Comparison of ENCODE assay signal across 7 cellular contexts in genomic region chr5:132260714-132261615, GRCh38. TPM values are rescaled to one million over a fixed set of nuclear protein-coding genes. Genes with fewer than 3 reads are reported as not detected.
DNase-seq lines count a peak whose midpoint lies in the region; ATAC-seq and TF ChIP-seq lines count a peak whose summit lies in the region.

No MANE protein-coding gene starts in this region.

- DNase-seq in GM20000 (ENCODE audit: low spot score) (peak; percentile 48), adipocyte (ENCODE audit: low read depth) (peak; percentile 83), inferior parietal cortex (ENCODE audit: extremely low spot score) (peak; percentile 54), natural killer cell (no peak)
- DNase-seq in stimulated activated CD8-positive, alpha-beta memory T cell treated with anti-CD3 and anti-CD28 coated beads, Interleukin-12 subunit alpha, Interleukin-12 subunit beta, amount 100 ng/mL, for 4 hours (ENCODE audit: low read depth), result peak; percentile 30
- DNase-seq in effector memory CD8-positive, alpha-beta T cell, result no peak

- ATAC-seq in effector memory CD8-positive, alpha-beta T cell (replicated peaks), result no peak
- no peak for ATAC-seq in natural killer cell

- no peaks in the 10 kb centered on the region for H3K36me3 Mint-ChIP-seq in effector memory CD8-positive, alpha-beta T cell (ENCODE audit: insufficient read depth)
- H3K36me3 Mint-ChIP-seq in natural killer cell, result no peaks in the 10 kb centered on the region

- H3K4me3 Mint-ChIP-seq in effector memory CD8-positive, alpha-beta T cell, result no peak overlapping the region
- no peak overlapping the region for H3K4me3 Mint-ChIP-seq in natural killer cell

- H3K27ac Mint-ChIP-seq in effector memory CD8-positive, alpha-beta T cell, result peak overlapping the region in 1 of 2 donors; percentile 14
- H3K27ac Mint-ChIP-seq in natural killer cell, result no peak overlapping the region

- no peaks in the 10 kb centered on the region for H3K9me3 Mint-ChIP-seq in effector memory CD8-positive, alpha-beta T cell
- H3K9me3 Mint-ChIP-seq in natural killer cell, result no peaks in the 10 kb centered on the region

- no peak overlapping the region for H3K9ac ChIP-seq in adipocyte (ENCODE audit: low read length)

- TF ChIP-seq RAD21 in Ishikawa (IDR thresholded peaks at IDR 0.05; ENCODE audit: low read depth), result no peak

- intact Hi-C loops in natural killer cell (cut with micrococcal nuclease), result no loop called here

- H3K4me1 Mint-ChIP-seq in effector memory CD8-positive, alpha-beta T cell (ENCODE audit: low read depth in 2 of 2), result no peaks in the 10 kb centered on the region
- H3K4me1 Mint-ChIP-seq in natural killer cell, result peaks cover 0 to 9% of the 10 kb centered on the region in 2 donors

- peaks cover 13 to 24% of the 10 kb centered on the region in 2 donors for H3K27me3 Mint-ChIP-seq in effector memory CD8-positive, alpha-beta T cell
- H3K27me3 Mint-ChIP-seq in natural killer cell (ENCODE audit: low read depth in 2 of 2), result peaks cover 9 to 19% of the 10 kb centered on the region in 2 donors

- no peak for TF ChIP-seq EP300 in Ishikawa (IDR thresholded peaks at IDR 0.05; ENCODE audit: borderline replicate concordance)

- H3K27me3 ChIP-seq in adipocyte (replicated peaks; ENCODE audit: control insufficient read depth, insufficient read depth, low read length), result no peaks in the 10 kb centered on the region

- peak overlapping the region; percentile 83 for H3K4me3 ChIP-seq in adipocyte (ENCODE audit: low read length)

- H3K4me1 ChIP-seq in adipocyte (ENCODE audit: control insufficient read depth, insufficient read depth, low read length), result peaks cover 81% of the 10 kb centered on the region

- H3K36me3 ChIP-seq in adipocyte (ENCODE audit: control insufficient read depth, insufficient read depth, low read length, severe bottlenecking), result no peaks in the 10 kb centered on the region

- TF ChIP-seq CTCF in GM20000 (IDR thresholded peaks at IDR 0.05; ENCODE audit: extremely low read depth, missing control alignments) (no peak), natural killer cell (IDR thresholded peaks at IDR 0.05) (no peak)

- H3K9me3 ChIP-seq in adipocyte (ENCODE audit: control insufficient read depth, low read length), result no peaks in the 10 kb centered on the region

TF ChIP-seq in Ishikawa, 13 proteins besides CTCF, POLR2A, EP300 and RAD21:
- TF ChIP-seq ZBTB7A (IDR thresholded peaks at IDR 0.05; ENCODE audit: low read depth) (peak; percentile 60; the same call in 1 of the 2 replicates), CREB1 (IDR thresholded peaks at IDR 0.05; ENCODE audit: low read depth) (no peak), EGR1 (IDR thresholded peaks at IDR 0.05) (peak; percentile 47), TCF12 (IDR thresholded peaks at IDR 0.05; ENCODE audit: low read depth) (peak; percentile 55), TAF1 (IDR thresholded peaks at IDR 0.05; ENCODE audit: low read depth) (no peak), NFIC (IDR thresholded peaks at IDR 0.05) (peak; percentile 65)
- TF ChIP-seq, protein P1, sequence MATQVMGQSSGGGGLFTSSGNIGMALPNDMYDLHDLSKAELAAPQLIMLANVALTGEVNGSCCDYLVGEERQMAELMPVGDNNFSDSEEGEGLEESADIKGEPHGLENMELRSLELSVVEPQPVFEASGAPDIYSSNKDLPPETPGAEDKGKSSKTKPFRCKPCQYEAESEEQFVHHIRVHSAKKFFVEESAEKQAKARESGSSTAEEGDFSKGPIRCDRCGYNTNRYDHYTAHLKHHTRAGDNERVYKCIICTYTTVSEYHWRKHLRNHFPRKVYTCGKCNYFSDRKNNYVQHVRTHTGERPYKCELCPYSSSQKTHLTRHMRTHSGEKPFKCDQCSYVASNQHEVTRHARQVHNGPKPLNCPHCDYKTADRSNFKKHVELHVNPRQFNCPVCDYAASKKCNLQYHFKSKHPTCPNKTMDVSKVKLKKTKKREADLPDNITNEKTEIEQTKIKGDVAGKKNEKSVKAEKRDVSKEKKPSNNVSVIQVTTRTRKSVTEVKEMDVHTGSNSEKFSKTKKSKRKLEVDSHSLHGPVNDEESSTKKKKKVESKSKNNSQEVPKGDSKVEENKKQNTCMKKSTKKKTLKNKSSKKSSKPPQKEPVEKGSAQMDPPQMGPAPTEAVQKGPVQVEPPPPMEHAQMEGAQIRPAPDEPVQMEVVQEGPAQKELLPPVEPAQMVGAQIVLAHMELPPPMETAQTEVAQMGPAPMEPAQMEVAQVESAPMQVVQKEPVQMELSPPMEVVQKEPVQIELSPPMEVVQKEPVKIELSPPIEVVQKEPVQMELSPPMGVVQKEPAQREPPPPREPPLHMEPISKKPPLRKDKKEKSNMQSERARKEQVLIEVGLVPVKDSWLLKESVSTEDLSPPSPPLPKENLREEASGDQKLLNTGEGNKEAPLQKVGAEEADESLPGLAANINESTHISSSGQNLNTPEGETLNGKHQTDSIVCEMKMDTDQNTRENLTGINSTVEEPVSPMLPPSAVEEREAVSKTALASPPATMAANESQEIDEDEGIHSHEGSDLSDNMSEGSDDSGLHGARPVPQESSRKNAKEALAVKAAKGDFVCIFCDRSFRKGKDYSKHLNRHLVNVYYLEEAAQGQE (IDR thresholded peaks at IDR 0.05; ENCODE audit: low read depth), result no peak
- TF ChIP-seq, protein P2, sequence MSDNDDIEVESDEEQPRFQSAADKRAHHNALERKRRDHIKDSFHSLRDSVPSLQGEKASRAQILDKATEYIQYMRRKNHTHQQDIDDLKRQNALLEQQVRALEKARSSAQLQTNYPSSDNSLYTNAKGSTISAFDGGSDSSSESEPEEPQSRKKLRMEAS (IDR thresholded peaks at IDR 0.05), result no peak
TF ChIP-seq in Ishikawa: peak in this region for 4.

RNA-seq across cellular contexts. Expression of gene PDLIM4, which starts 3.5 kb away (rescaled TPM):
- total RNA-seq in natural killer cell, result not detected

RNA-seq across cellular contexts. Expression of gene SLC22A4, which starts 33.2 kb away (rescaled TPM):
- total RNA-seq in natural killer cell, result 1 to 10 TPM in 1 of 3 donors, under 1 TPM in 2; 0.14 to 2.3 (median 0.27) TPM

RNA-seq across cellular contexts. Expression of gene P4HA2, which starts 33.3 kb away (rescaled TPM):
- total RNA-seq in natural killer cell, result under 1 TPM in 1 of 3 donors, not detected in 2; 0.20 TPM

Comparison
In these comparisons a context has a peak if more than half of its experiments do, and no peak if none do; other contexts are left out.
1. DNase-seq: peak in GM20000 (single experiment), adipocyte (single experiment), inferior parietal cortex (single experiment) and stimulated activated CD8-positive, alpha-beta memory T cell treated with anti-CD3 and anti-CD28 coated beads, Interleukin-12 subunit alpha, Interleukin-12 subunit beta, amount 100 ng/mL, for 4 hours (single experiment); none in effector memory CD8-positive, alpha-beta T cell (0 of 3) and natural killer cell (single experiment).